ENCODE assay signal across 8 cellular contexts in the genomic region with DNA sequence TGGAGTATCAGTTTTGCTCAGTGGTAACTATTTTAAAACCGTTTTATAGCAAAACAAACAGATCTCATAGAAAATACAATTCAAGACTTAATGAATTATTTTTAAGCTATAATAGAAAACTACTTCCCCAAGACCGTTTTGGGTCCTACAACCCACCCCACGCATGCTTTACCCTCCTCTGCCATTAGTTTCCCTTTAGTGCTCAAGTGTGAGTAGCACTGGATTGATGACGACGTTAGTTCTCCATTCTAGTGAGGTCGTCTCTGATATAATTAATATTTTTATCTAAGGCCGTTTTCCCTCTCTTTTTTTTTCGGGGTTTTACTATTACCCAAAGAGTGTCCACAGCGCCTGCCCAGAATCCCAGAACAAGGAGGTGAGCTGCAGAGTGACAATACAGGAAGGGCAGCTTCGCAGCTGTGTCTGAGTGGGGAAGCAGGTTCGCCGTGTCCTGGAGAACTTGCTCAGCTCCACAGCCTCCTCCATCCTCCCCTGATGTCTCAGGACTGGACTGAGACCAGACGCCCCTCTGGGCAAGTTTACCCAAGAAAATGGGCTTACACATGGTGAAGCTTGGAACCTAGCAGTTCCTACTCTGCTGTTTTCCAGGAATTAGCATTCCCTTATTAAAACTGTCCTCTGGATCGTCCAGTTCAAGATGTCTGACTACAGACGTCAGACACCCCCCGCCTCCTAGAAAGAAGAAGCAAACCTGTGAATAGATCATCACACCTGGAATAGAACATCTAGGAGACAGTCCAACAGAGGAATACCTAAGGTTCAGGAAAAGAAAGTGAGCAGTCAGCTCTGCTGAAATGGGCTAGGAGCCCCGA. TPM values are rescaled to one million over a fixed set of nuclear protein-coding genes. Genes with fewer than 3 reads are reported as not detected.
DNase-seq lines count a peak whose midpoint lies in the region; ATAC-seq, FAIRE-seq and TF ChIP-seq lines count a peak whose summit lies in the region.

No MANE protein-coding gene starts in this region.

- 23 to 26% methylated on average over 17 of the region's 17 CpGs for WGBS in pancreas, 2 donors

- TF ChIP-seq CTCF in BE2C (IDR thresholded peaks at IDR 0.05; ENCODE audit: low read depth, low read length) (no peak), fibroblast of lung (conservative IDR thresholded peaks at IDR 0.05 in 1 of 2, IDR thresholded peaks at IDR 0.05 in 1 of 2; ENCODE audit: low read depth in 1 of 2, low read length in 2 of 2) (no peak), pancreas (IDR thresholded peaks at IDR 0.05) (no peak)

- H3K4me2 ChIP-seq in fibroblast of lung (ENCODE audit: extremely low read depth, insufficient read depth, low read length): peak overlapping the region; percentile 54

- no peaks in the 10 kb centered on the region for H3K79me2 ChIP-seq in fibroblast of lung (ENCODE audit: control insufficient read depth, insufficient read depth, low read length)

- no peak for FAIRE-seq in pancreas (lab: Jason Lieb, UNC)

- no peak overlapping the region for H3K9ac ChIP-seq in fibroblast of lung (ENCODE audit: insufficient read depth, low read length)

- H3K27ac ChIP-seq in fibroblast of lung (ENCODE audit: insufficient read depth, low read length) (no peak overlapping the region), pancreas (no peak overlapping the region)

- intact Hi-C loops in pancreas (cut with DNase I): loop anchor here in 1 of 3 donors (5.0 kb wide), 1 partner anchor 358 kb away; no protein-coding TSS in a partner anchor

- no peaks in the 10 kb centered on the region for H3K4me1 ChIP-seq in BE2C
- peaks cover 2% of the 10 kb centered on the region for H3K4me1 ChIP-seq in fibroblast of lung (ENCODE audit: control insufficient read depth, extremely low read depth, insufficient read depth, low read length)
- H3K4me1 ChIP-seq in pancreas: peaks cover 0 to 3% (median 0%) of the 10 kb centered on the region in 3 donors

- DNase-seq in BE2C (peak; percentile 9), fibroblast of lung (ENCODE audit: low read depth in 2 of 2) (no peak), pancreas (peak in 2 of 6 donors; percentile 8 to 54)
- no peak for DNase-seq in activated effector memory CD4-positive, alpha-beta T cell treated with anti-CD3 and anti-CD28 coated beads, Interleukin-2, amount 50 U/mL, for 16 hours

- H3K9me3 ChIP-seq in BE2C: no peaks in the 10 kb centered on the region
- H3K9me3 ChIP-seq in fibroblast of lung (ENCODE audit: control insufficient read depth, insufficient read depth, low read depth, low read length): no peaks in the 10 kb centered on the region
- no peaks in the 10 kb centered on the region for H3K9me3 ChIP-seq in pancreas

- peak; percentile 31 for ATAC-seq in GM19463 (IDR thresholded peaks at IDR 0.05; ENCODE audit: unreplicated experiment)
- peak; percentile 64 for ATAC-seq in SK-N-SH treated with all-trans-retinoic acid at 6 μM for 48 hours
- peak; percentile 35 to 58 (median 55) for ATAC-seq in pancreas
- no peak for ATAC-seq in HG03097 (IDR thresholded peaks at IDR 0.05; ENCODE audit: low FRiP score, unreplicated experiment)
- ATAC-seq in GM19455 (IDR thresholded peaks at IDR 0.05; ENCODE audit: unreplicated experiment): no peak

- H2AFZ ChIP-seq in fibroblast of lung (ENCODE audit: low read length): peak overlapping the region; percentile 35

- H3K4me3 ChIP-seq in BE2C (ENCODE audit: low read depth, low read length) (peak overlapping the region; percentile 67), fibroblast of lung (replicated peaks in 1 of 4; ENCODE audit: control extremely low read depth in 1 of 4, insufficient read depth in 1 of 4, low read depth in 3 of 4, low read length in 4 of 4) (peak overlapping the region; percentile 38 to 70 (median 49)), pancreas (peak overlapping the region; percentile 22 to 55 (median 30))

- H3K36me3 ChIP-seq in BE2C (no peaks in the 10 kb centered on the region), fibroblast of lung (ENCODE audit: control insufficient read depth, insufficient read depth, low read length) (no peaks in the 10 kb centered on the region), pancreas (no peaks in the 10 kb centered on the region)

- H3K27me3 ChIP-seq in BE2C: peaks cover 16% of the 10 kb centered on the region; the same call in 1 of the 2 replicates
- peaks cover 3% of the 10 kb centered on the region for H3K27me3 ChIP-seq in fibroblast of lung (ENCODE audit: control insufficient read depth, insufficient read depth, low read length)
- H3K27me3 ChIP-seq in pancreas: no peaks in the 10 kb centered on the region

- no peaks in the 10 kb centered on the region for H4K20me1 ChIP-seq in fibroblast of lung (ENCODE audit: control insufficient read depth, extremely low read depth, insufficient read depth, low read length)

TF ChIP-seq in SK-N-SH treated with all-trans-retinoic acid at 6 μM for 48 hours, 23 proteins besides CTCF, POLR2A, EP300 and RAD21:
- TF ChIP-seq SNAI2 (CRISPR knock-in tag; IDR thresholded peaks at IDR 0.05) (no peak), PPARA (CRISPR knock-in tag; IDR thresholded peaks at IDR 0.05; ENCODE audit: borderline replicate concordance) (no peak), ZNF8 (CRISPR knock-in tag; IDR thresholded peaks at IDR 0.05) (no peak), ZFP3 (CRISPR knock-in tag; IDR thresholded peaks at IDR 0.05) (no peak), ISL1 (CRISPR knock-in tag; IDR thresholded peaks at IDR 0.05) (no peak), ZFP30 (CRISPR knock-in tag; IDR thresholded peaks at IDR 0.05) (no peak), POU6F1 (CRISPR knock-in tag; IDR thresholded peaks at IDR 0.05; ENCODE audit: borderline replicate concordance, low read depth) (no peak), ARNTL (CRISPR knock-in tag; IDR thresholded peaks at IDR 0.05; ENCODE audit: borderline replicate concordance, low read depth) (no peak)
- TF ChIP-seq, protein P1, sequence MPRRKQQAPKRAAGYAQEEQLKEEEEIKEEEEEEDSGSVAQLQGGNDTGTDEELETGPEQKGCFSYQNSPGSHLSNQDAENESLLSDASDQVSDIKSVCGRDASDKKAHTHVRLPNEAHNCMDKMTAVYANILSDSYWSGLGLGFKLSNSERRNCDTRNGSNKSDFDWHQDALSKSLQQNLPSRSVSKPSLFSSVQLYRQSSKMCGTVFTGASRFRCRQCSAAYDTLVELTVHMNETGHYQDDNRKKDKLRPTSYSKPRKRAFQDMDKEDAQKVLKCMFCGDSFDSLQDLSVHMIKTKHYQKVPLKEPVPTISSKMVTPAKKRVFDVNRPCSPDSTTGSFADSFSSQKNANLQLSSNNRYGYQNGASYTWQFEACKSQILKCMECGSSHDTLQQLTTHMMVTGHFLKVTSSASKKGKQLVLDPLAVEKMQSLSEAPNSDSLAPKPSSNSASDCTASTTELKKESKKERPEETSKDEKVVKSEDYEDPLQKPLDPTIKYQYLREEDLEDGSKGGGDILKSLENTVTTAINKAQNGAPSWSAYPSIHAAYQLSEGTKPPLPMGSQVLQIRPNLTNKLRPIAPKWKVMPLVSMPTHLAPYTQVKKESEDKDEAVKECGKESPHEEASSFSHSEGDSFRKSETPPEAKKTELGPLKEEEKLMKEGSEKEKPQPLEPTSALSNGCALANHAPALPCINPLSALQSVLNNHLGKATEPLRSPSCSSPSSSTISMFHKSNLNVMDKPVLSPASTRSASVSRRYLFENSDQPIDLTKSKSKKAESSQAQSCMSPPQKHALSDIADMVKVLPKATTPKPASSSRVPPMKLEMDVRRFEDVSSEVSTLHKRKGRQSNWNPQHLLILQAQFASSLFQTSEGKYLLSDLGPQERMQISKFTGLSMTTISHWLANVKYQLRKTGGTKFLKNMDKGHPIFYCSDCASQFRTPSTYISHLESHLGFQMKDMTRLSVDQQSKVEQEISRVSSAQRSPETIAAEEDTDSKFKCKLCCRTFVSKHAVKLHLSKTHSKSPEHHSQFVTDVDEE (CRISPR knock-in tag; IDR thresholded peaks at IDR 0.05): no peak

RNA-seq across cellular contexts. Expression of gene MON2, which starts 31.9 kb away (rescaled TPM):
- 12.4 TPM for polyA plus RNA-seq in BE2C (2012; ENCODE audit: insufficient read depth, insufficient read length, low read depth)
- total RNA-seq in fibroblast of lung (28.2 and 43.8 TPM in 2 replicates), pancreas (10 to 100 TPM; 22.0 to 46.8 (median 32.6) TPM)
- polyA plus RNA-seq in fibroblast of lung (8.5 and 12.3 TPM in 2 replicates), pancreas (10 to 100 TPM; 14.6 to 20.5 TPM)
- 14.1 and 19.2 TPM in 2 replicates for polyA plus RNA-seq in fibroblast of lung (2012)
- 12.5 and 23.8 TPM in 2 replicates for polyA minus RNA-seq in fibroblast of lung (ENCODE audit: low replicate concordance)

Comparison
In these comparisons a context has a peak if more than half of its experiments do, and no peak if none do; other contexts are left out.
1. ATAC-seq: peak in GM19463 (single experiment), SK-N-SH treated with all-trans-retinoic acid at 6 μM for 48 hours (single experiment) and pancreas (4 of 4); none in HG03097 (single experiment) and GM19455 (single experiment).
2. Peak in every context shown above with its lines, with median percentiles within 50 percentile points of each other: H3K4me3 ChIP-seq.